8 cellular contexts compared by ENCODE assay signal in genomic region chr15:99252326-99252725, GRCh38. TPM values are rescaled to one million over a fixed set of nuclear protein-coding genes. Genes with fewer than 3 reads are reported as not detected.
DNase-seq lines count a peak whose midpoint lies in the region; ATAC-seq and TF ChIP-seq lines count a peak whose summit lies in the region.
"Had no signal": no experiment of that assay in that cellular context is flagged by ENCODE, and none has a peak within 500 bp of the region (broad histone marks: within the 10 kb centered on the region; RNA-seq: fewer than 3 reads in every experiment).

No MANE protein-coding gene starts in this region.

- H3K4me3 ChIP-seq in RWPE2 (ENCODE audit: severe bottlenecking) (peak overlapping the region; percentile 78), fibroblast of villous mesenchyme (ENCODE audit: low read depth, low read length) (peak overlapping the region; percentile 81), skin epidermis (peak overlapping the region in 4 of 7 experiments; percentile 61 to 87 (median 78))

- H2BK15ac ChIP-seq in H9 (ENCODE audit: low read depth, low read length): no peak overlapping the region

- H2AK5ac ChIP-seq in H9 (ENCODE audit: insufficient read length, low read length): no peak overlapping the region

- H3K4me3 Mint-ChIP-seq in H9: peak overlapping the region in 1 of 2 experiments; percentile 86; a peak in 3 of 5 replicates

- H3K23ac ChIP-seq in H9 (ENCODE audit: insufficient read length, low read depth, low read length): no peak overlapping the region

- no peak overlapping the region for H4K91ac ChIP-seq in H9 (ENCODE audit: insufficient read length, low read depth, low read length)

- H3K27me3 ChIP-seq in H9 (ENCODE audit: insufficient read depth, low read length) (no peaks in the 10 kb centered on the region), RWPE2 (ENCODE audit: insufficient read depth, poor library complexity, severe bottlenecking) (no peaks in the 10 kb centered on the region)

- no peak overlapping the region for H2BK12ac ChIP-seq in H9 (ENCODE audit: insufficient read length, low read depth, low read length)

- no peak overlapping the region for H3K56ac ChIP-seq in H9 (ENCODE audit: insufficient read length, low read depth, low read length)

- no CpG with 5 or more reads among the region's 7 CpGs for WGBS in H9 (ENCODE audit: extremely low coverage, insufficient read length, low lambda C conversion rate)

- H3K27ac Mint-ChIP-seq in H9: no peak overlapping the region

- no peak overlapping the region for H4K5ac ChIP-seq in H9 (ENCODE audit: insufficient read length, low read depth, low read length)

- H3K9me3 Mint-ChIP-seq in H9: no peaks in the 10 kb centered on the region

- peaks cover 3% of the 10 kb centered on the region for H3K23me2 ChIP-seq in H9 (ENCODE audit: insufficient read length, low read depth, low read length, poor library complexity, severe bottlenecking)

- H2BK120ac ChIP-seq in H9 (ENCODE audit: low read depth, low read length, poor library complexity, severe bottlenecking): no peak overlapping the region

- H3K79me2 ChIP-seq in H9 (ENCODE audit: insufficient read depth, low read length): no peaks in the 10 kb centered on the region; the same call in 1 of the 2 replicates

- H3K9me3 ChIP-seq in H9 (ENCODE audit: control insufficient read depth, low read depth, low read length) (no peaks in the 10 kb centered on the region), RWPE2 (ENCODE audit: severe bottlenecking) (no peaks in the 10 kb centered on the region)

- H3K4me2 ChIP-seq in H9 (ENCODE audit: insufficient read depth, insufficient read length, low read length): peak overlapping the region; percentile 92

- H3K27ac ChIP-seq in H9 (ENCODE audit: insufficient read length, low read depth, low read length) (no peak overlapping the region), RWPE2 (ENCODE audit: poor library complexity, severe bottlenecking) (no peak overlapping the region), skin epidermis (peak overlapping the region in 4 of 21 experiments; percentile 80 to 93 (median 89))

- ATAC-seq in RWPE2 (ENCODE audit: low read depth): no peak

- H3K79me1 ChIP-seq in H9 (ENCODE audit: insufficient read depth, low read depth, low read length, poor library complexity, severe bottlenecking): no peaks in the 10 kb centered on the region

- H3K18ac ChIP-seq in H9 (ENCODE audit: insufficient read length, low read depth, low read length): no peak overlapping the region

- no peak overlapping the region for H3T11ph ChIP-seq in H9 (ENCODE audit: low read length)

- H2BK20ac ChIP-seq in H9 (ENCODE audit: low read depth, low read length, poor library complexity, severe bottlenecking): no peak overlapping the region

- H2BK5ac ChIP-seq in H9 (ENCODE audit: insufficient read length, low read length): no peak overlapping the region

- no peak overlapping the region for H2AFZ ChIP-seq in H9 (ENCODE audit: low read length)

- peaks cover 0 to 2% (median under 1%) of the 10 kb centered on the region in 3 experiments; a peak in 1 of 7 replicates for H3K36me3 Mint-ChIP-seq in H9 (ENCODE audit: insufficient read depth in 1 of 3, low read depth in 3 of 3)

- no peak for TF ChIP-seq CTCF in H9 (conservative IDR thresholded peaks at IDR 0.05)
- TF ChIP-seq CTCF in RWPE2 (IDR thresholded peaks at IDR 0.05; ENCODE audit: poor library complexity, severe bottlenecking): no peak
- no peak for TF ChIP-seq CTCF in fibroblast of villous mesenchyme (IDR thresholded peaks at IDR 0.05; ENCODE audit: insufficient read depth, low read depth, low read length)

- no peak overlapping the region for H4K8ac ChIP-seq in H9 (replicated peaks; ENCODE audit: insufficient read length, low read depth, low read length)

- H3K9ac ChIP-seq in H9 (ENCODE audit: extremely low read depth, insufficient read length, low read length): peak overlapping the region; percentile 33

- no peak for DNase-seq in H9
- DNase-seq in RWPE2 (ENCODE audit: low spot score): no peak
- no peak for DNase-seq in fibroblast of villous mesenchyme (ENCODE audit: low read depth)
- no peak for DNase-seq in anterior cingulate cortex (lab: John Stamatoyannopoulos, UW)
- no peak for DNase-seq in NCI-H146 (lab: John Stamatoyannopoulos, UW)
- DNase-seq in NCI-H2171 treated with DMSO at 0.1 percent for 48 hours (lab: John Stamatoyannopoulos, UW): no peak
- DNase-seq: NCI-H2171 had no signal

- H3K4ac ChIP-seq in H9 (ENCODE audit: low read depth, low read length): no peak overlapping the region

- no peaks in the 10 kb centered on the region; the same call in 1 of the 2 replicates for H3K4me1 ChIP-seq in H9 (ENCODE audit: insufficient read depth, low read length)
- peaks cover 13% of the 10 kb centered on the region for H3K4me1 ChIP-seq in RWPE2 (ENCODE audit: insufficient read depth, poor library complexity, severe bottlenecking)

- no peak overlapping the region for H3K14ac ChIP-seq in H9 (ENCODE audit: insufficient read depth, low read length)

- no peaks in the 10 kb centered on the region for H4K20me1 ChIP-seq in H9 (ENCODE audit: control insufficient read depth, insufficient read depth, insufficient read length)

- H3K4me1 Mint-ChIP-seq in H9: peaks cover 16 to 17% of the 10 kb centered on the region in 2 experiments; a peak in 3 of 4 replicates

- H3K36me3 ChIP-seq in RWPE2 (ENCODE audit: low read depth): no peaks in the 10 kb centered on the region

- H3K27me3 Mint-ChIP-seq in H9 (ENCODE audit: low read depth): no peaks in the 10 kb centered on the region

RNA-seq across cellular contexts. Expression of gene LRRC28, which starts 1.0 kb away (rescaled TPM):
- total RNA-seq in H9 (2021) (15.0 and 17.6 TPM in 2 replicates), fibroblast of villous mesenchyme (22.5 and 27.6 TPM in 2 replicates)

RNA-seq across cellular contexts. Expression of gene TTC23, which starts 2.9 kb away (rescaled TPM):
- 12.2 and 14.3 TPM in 2 replicates for total RNA-seq in H9 (2021)
- total RNA-seq in fibroblast of villous mesenchyme: 20.9 and 28.5 TPM in 2 replicates
